Comparison of ENCODE assay signal across 20 cellular contexts in the genomic region with DNA sequence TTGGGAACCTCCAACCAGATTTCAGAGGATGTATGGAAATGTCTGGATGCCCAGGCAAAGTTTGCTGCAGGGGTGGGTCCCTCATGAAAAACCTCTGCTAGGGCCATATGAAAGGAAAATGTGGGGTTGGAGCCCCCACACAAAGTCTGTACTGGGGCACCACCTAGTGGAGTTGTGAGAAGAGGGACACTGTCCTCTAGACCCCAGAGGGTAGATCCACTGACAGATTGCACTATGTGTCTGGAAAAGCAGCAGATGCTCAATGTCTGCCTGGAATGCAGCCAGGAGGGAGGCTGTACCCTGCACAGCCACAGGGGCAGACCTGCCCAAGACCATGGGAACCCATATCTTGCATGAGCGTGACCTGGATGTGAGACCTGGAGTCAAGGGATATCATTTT.
"Had no signal": no experiment of that assay in that cellular context is flagged by ENCODE, and none has a peak within 500 bp of the region (broad histone marks: within the 10 kb centered on the region; RNA-seq: fewer than 3 reads in every experiment).

No MANE protein-coding gene starts in this region.

- H3K4me1 ChIP-seq: sigmoid colon had no signal

- H3K36me3 ChIP-seq: sigmoid colon had no signal

- DNase-seq: activated CD4-positive, alpha-beta memory T cell treated with anti-CD3 and anti-CD28 coated beads for 36 hours; activated CD4-positive, alpha-beta T cell treated with anti-CD3 and anti-CD28 coated beads for 1 hour; activated effector memory CD4-positive, alpha-beta T cell treated with anti-CD3 and anti-CD28 coated beads, Interleukin-2, amount 50 U/mL, for 16 hours; activated T-cell treated with anti-CD3 and anti-CD28 coated beads, Interleukin-2, amount 50 U/mL, for 4 hours; amygdala; effector memory CD4-positive, alpha-beta T cell; left ventricle myocardium superior; mesenchymal stem cell; occipital lobe; sigmoid colon; stimulated activated CD4-positive, alpha-beta T cell treated with anti-CD3 and anti-CD28 coated beads, Interleukin-2, amount 100 ng/mL, for 24 hours; stimulated activated naive B cell treated with anti-CD40 and anti-IgM and Interleukin-4, amounts not matched to agents 10 μg/mL and 1 μg/mL and 100 μg/mL, for 72 hours; trophoblast cell had no signal

- H3K4me1 Mint-ChIP-seq: central memory CD8-positive, alpha-beta T cell; nephron; stimulated activated naive B cell treated with anti-CD40 and anti-IgM and Interleukin-4, amounts not matched to agents 10 μg/mL and 1 μg/mL and 100 μg/mL, for 72 hours had no signal

- H3K36me3 Mint-ChIP-seq: activated CD4-positive, alpha-beta memory T cell treated with anti-CD3 and anti-CD28 coated beads for 36 hours; brain had no signal

- H3K27me3 ChIP-seq: hepatocyte, sigmoid colon had no signal

- H3K4me3 ChIP-seq: hepatocyte, sigmoid colon had no signal

- H3K27ac ChIP-seq: epithelial cell of prostate, hepatocyte, sigmoid colon had no signal

- H3K4me3 Mint-ChIP-seq: activated CD4-positive, alpha-beta memory T cell treated with anti-CD3 and anti-CD28 coated beads for 36 hours; activated T-cell treated with anti-CD3 and anti-CD28 coated beads, Interleukin-2, amount 50 U/mL, for 4 hours; brain; central memory CD8-positive, alpha-beta T cell; nephron; stimulated activated naive B cell treated with anti-CD40 and anti-IgM and Interleukin-4, amounts not matched to agents 10 μg/mL and 1 μg/mL and 100 μg/mL, for 72 hours had no signal

- H3K9me3 ChIP-seq: sigmoid colon had no signal

- H3K27me3 Mint-ChIP-seq: activated CD4-positive, alpha-beta memory T cell treated with anti-CD3 and anti-CD28 coated beads for 36 hours; brain; central memory CD8-positive, alpha-beta T cell; stimulated activated naive B cell treated with anti-CD40 and anti-IgM and Interleukin-4, amounts not matched to agents 10 μg/mL and 1 μg/mL and 100 μg/mL, for 72 hours had no signal

- H3K27ac Mint-ChIP-seq: activated CD4-positive, alpha-beta memory T cell treated with anti-CD3 and anti-CD28 coated beads for 36 hours; activated naive CD4-positive, alpha-beta T cell treated with anti-CD3 and anti-CD28 coated beads, Interleukin-2, amount 50 U/mL, for 72 hours; brain; nephron; progenitor cell of endocrine pancreas; stimulated activated naive B cell treated with anti-CD40 and anti-IgM and Interleukin-4, amounts not matched to agents 10 μg/mL and 1 μg/mL and 100 μg/mL, for 72 hours had no signal
